1 cellular context compared by ENCODE assay signal in the genomic region with DNA sequence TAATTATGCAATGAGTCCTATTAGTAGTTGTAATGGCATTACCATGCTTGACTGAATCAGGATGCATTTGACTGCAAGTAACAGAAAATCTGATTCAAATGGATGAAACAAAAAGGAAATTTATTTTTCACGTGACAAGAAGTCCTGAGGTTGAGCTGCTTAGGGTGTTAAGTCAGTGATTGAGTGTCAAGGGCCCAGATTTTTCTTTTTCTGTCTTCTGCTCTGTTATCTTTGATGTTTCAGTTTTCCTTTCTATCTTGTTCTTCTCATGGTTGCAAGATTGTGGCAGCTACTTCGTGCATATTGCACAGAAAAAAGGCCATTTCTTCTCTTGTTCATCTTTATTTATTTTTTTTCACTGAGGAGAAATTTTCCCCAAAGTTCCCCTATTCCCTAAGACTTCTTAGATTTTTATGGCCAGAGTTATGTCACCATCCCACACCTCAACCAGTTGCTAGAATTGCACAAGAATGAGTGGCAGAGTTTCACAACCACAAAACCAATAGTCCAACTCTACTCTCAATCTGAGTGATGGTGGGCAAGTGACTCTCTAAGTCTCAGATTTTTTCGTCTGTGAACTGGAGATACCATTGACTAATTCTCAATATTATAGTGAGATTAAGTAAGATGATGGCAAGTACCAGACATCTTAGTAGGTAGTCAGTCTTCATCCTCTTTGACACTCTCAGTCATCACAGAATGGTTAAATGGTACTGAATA.
TF ChIP-seq lines count a peak whose summit lies in the region.

No MANE protein-coding gene starts in this region.

TF ChIP-seq in GM12878, 131 proteins besides CTCF, POLR2A, EP300 and RAD21 (continued from another document):
- TF ChIP-seq, protein P1, sequence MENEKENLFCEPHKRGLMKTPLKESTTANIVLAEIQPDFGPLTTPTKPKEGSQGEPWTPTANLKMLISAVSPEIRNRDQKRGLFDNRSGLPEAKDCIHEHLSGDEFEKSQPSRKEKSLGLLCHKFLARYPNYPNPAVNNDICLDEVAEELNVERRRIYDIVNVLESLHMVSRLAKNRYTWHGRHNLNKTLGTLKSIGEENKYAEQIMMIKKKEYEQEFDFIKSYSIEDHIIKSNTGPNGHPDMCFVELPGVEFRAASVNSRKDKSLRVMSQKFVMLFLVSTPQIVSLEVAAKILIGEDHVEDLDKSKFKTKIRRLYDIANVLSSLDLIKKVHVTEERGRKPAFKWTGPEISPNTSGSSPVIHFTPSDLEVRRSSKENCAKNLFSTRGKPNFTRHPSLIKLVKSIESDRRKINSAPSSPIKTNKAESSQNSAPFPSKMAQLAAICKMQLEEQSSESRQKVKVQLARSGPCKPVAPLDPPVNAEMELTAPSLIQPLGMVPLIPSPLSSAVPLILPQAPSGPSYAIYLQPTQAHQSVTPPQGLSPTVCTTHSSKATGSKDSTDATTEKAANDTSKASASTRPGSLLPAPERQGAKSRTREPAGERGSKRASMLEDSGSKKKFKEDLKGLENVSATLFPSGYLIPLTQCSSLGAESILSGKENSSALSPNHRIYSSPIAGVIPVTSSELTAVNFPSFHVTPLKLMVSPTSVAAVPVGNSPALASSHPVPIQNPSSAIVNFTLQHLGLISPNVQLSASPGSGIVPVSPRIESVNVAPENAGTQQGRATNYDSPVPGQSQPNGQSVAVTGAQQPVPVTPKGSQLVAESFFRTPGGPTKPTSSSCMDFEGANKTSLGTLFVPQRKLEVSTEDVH (IDR thresholded peaks at IDR 0.05; ENCODE audit: low read depth, partially characterized antibody) = no peak
- TF ChIP-seq CHD4 (IDR thresholded peaks at IDR 0.05) = no peak
- no peak for TF ChIP-seq IKZF1 (conservative IDR thresholded peaks at IDR 0.05)
- TF ChIP-seq, protein P2, sequence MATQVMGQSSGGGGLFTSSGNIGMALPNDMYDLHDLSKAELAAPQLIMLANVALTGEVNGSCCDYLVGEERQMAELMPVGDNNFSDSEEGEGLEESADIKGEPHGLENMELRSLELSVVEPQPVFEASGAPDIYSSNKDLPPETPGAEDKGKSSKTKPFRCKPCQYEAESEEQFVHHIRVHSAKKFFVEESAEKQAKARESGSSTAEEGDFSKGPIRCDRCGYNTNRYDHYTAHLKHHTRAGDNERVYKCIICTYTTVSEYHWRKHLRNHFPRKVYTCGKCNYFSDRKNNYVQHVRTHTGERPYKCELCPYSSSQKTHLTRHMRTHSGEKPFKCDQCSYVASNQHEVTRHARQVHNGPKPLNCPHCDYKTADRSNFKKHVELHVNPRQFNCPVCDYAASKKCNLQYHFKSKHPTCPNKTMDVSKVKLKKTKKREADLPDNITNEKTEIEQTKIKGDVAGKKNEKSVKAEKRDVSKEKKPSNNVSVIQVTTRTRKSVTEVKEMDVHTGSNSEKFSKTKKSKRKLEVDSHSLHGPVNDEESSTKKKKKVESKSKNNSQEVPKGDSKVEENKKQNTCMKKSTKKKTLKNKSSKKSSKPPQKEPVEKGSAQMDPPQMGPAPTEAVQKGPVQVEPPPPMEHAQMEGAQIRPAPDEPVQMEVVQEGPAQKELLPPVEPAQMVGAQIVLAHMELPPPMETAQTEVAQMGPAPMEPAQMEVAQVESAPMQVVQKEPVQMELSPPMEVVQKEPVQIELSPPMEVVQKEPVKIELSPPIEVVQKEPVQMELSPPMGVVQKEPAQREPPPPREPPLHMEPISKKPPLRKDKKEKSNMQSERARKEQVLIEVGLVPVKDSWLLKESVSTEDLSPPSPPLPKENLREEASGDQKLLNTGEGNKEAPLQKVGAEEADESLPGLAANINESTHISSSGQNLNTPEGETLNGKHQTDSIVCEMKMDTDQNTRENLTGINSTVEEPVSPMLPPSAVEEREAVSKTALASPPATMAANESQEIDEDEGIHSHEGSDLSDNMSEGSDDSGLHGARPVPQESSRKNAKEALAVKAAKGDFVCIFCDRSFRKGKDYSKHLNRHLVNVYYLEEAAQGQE (IDR thresholded peaks at IDR 0.05; ENCODE audit: low read depth, low read length) = no peak
- no peak for TF ChIP-seq MTA2 (IDR thresholded peaks at IDR 0.05; ENCODE audit: low read depth)
- no peak for TF ChIP-seq TCF7 (IDR thresholded peaks at IDR 0.05; ENCODE audit: borderline replicate concordance)
- TF ChIP-seq HDGF (IDR thresholded peaks at IDR 0.05) = no peak
- TF ChIP-seq, protein P3, sequence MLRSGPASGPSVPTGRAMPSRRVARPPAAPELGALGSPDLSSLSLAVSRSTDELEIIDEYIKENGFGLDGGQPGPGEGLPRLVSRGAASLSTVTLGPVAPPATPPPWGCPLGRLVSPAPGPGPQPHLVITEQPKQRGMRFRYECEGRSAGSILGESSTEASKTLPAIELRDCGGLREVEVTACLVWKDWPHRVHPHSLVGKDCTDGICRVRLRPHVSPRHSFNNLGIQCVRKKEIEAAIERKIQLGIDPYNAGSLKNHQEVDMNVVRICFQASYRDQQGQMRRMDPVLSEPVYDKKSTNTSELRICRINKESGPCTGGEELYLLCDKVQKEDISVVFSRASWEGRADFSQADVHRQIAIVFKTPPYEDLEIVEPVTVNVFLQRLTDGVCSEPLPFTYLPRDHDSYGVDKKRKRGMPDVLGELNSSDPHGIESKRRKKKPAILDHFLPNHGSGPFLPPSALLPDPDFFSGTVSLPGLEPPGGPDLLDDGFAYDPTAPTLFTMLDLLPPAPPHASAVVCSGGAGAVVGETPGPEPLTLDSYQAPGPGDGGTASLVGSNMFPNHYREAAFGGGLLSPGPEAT (IDR thresholded peaks at IDR 0.05; ENCODE audit: low read depth) = no peak
- TF ChIP-seq, protein P4, sequence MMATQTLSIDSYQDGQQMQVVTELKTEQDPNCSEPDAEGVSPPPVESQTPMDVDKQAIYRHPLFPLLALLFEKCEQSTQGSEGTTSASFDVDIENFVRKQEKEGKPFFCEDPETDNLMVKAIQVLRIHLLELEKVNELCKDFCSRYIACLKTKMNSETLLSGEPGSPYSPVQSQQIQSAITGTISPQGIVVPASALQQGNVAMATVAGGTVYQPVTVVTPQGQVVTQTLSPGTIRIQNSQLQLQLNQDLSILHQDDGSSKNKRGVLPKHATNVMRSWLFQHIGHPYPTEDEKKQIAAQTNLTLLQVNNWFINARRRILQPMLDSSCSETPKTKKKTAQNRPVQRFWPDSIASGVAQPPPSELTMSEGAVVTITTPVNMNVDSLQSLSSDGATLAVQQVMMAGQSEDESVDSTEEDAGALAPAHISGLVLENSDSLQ (IDR thresholded peaks at IDR 0.05) = peak; percentile 21; the same call in 1 of the 2 replicates
- no peak for TF ChIP-seq RFX5 (IDR thresholded peaks at IDR 0.05; ENCODE audit: low read depth, low read length)
- TF ChIP-seq TBL1XR1 (IDR thresholded peaks at IDR 0.05; ENCODE audit: low read depth, low read length) = no peak
- TF ChIP-seq TARDBP (IDR thresholded peaks at IDR 0.05; ENCODE audit: borderline replicate concordance) = no peak
- TF ChIP-seq ZSCAN29 (IDR thresholded peaks at IDR 0.05) = no peak
- TF ChIP-seq RUNX3 (IDR thresholded peaks at IDR 0.05; ENCODE audit: low read length) = peak; percentile 30; the same call in 1 of the 2 replicates
- no peak for TF ChIP-seq SUPT20H (IDR thresholded peaks at IDR 0.05; ENCODE audit: borderline replicate concordance, control insufficient read depth, low read depth, low read length)
TF ChIP-seq in GM12878: peak in this region for 2.
